Comparison of ENCODE assay signal across 19 cellular contexts in genomic region chr9:21758540-21758939, GRCh38. TPM values are rescaled to one million over a fixed set of nuclear protein-coding genes. Genes with fewer than 3 reads are reported as not detected.
DNase-seq lines count a peak whose midpoint lies in the region; ATAC-seq, FAIRE-seq and TF ChIP-seq lines count a peak whose summit lies in the region.
"Had no signal": no experiment of that assay in that cellular context is flagged by ENCODE, and none has a peak within 500 bp of the region (broad histone marks: within the 10 kb centered on the region; RNA-seq: fewer than 3 reads in every experiment).

No MANE protein-coding gene starts in this region.

- 89% methylated on average over 1 of the region's 1 CpG for WGBS in A549 (ENCODE audit: missing lambda C conversion rate)
- no CpG with 5 or more reads among the region's 1 CpG for WGBS in IMR-90 (ENCODE audit: extremely low coverage in 2 of 2, insufficient read length in 1 of 2), 2 experiments
- WGBS in trophoblast cell (ENCODE audit: extremely low coverage, insufficient coverage, insufficient read length), result no CpG with 5 or more reads among the region's 1 CpG
- WGBS in heart right ventricle, 2 donors, result 67 to 89% methylated on average over 1 of the region's 1 CpG

- no peak for TF ChIP-seq CTCF in A549 (IDR thresholded peaks at IDR 0.05)
- TF ChIP-seq CTCF in IMR-90 (conservative IDR thresholded peaks at IDR 0.05; ENCODE audit: low read depth, low read length), result no peak
- no peak for TF ChIP-seq CTCF in epithelial cell of esophagus (IDR thresholded peaks at IDR 0.05; ENCODE audit: insufficient read depth, low read depth, low read length, missing control alignments)
- TF ChIP-seq CTCF in fibroblast of pulmonary artery (IDR thresholded peaks at IDR 0.05; ENCODE audit: low read length, missing control alignments), result no peak
- TF ChIP-seq CTCF in heart right ventricle (IDR thresholded peaks at IDR 0.05), result no peak

- no peak overlapping the region for H4K12ac ChIP-seq in trophoblast cell (ENCODE audit: low read depth, low read length)

- no peak for TF ChIP-seq EP300 in A549 (IDR thresholded peaks at IDR 0.05)

- H3K23ac ChIP-seq in IMR-90 (ENCODE audit: low read depth, low read length), result no peak overlapping the region
- H3K23ac ChIP-seq in trophoblast cell (ENCODE audit: low read length), result no peak overlapping the region

- H2AK5ac ChIP-seq in IMR-90 (ENCODE audit: low read depth, low read length) (no peak overlapping the region), trophoblast cell (ENCODE audit: low read length) (no peak overlapping the region)

- H3K79me1 ChIP-seq in IMR-90 (ENCODE audit: low read depth in 1 of 2, low read length in 2 of 2), result no peaks in the 10 kb centered on the region
- H3K79me1 ChIP-seq in trophoblast cell (ENCODE audit: low read length), result no peaks in the 10 kb centered on the region

- no peak overlapping the region for H2BK5ac ChIP-seq in IMR-90 (ENCODE audit: low read depth, low read length, poor library complexity, severe bottlenecking)
- H2BK5ac ChIP-seq in trophoblast cell (ENCODE audit: low read depth, low read length, poor library complexity), result no peak overlapping the region

- no peaks in the 10 kb centered on the region for H3K79me2 ChIP-seq in trophoblast cell (ENCODE audit: control insufficient read depth, insufficient read depth, low read length, poor library complexity)

- no peak overlapping the region for H2BK15ac ChIP-seq in IMR-90 (ENCODE audit: low read depth, low read length)

- H3K4me3 ChIP-seq in A549 (no peak overlapping the region), IMR-90 (ENCODE audit: insufficient read depth, low read depth, low read length) (no peak overlapping the region), epithelial cell of esophagus (ENCODE audit: low read length) (no peak overlapping the region), fibroblast of pulmonary artery (replicated peaks; ENCODE audit: low read depth, low read length) (no peak overlapping the region), trophoblast cell (ENCODE audit: low read depth, low read length) (no peak overlapping the region), heart right ventricle (no peak overlapping the region)

- ATAC-seq in A549 (no peak), IMR-90 (ENCODE audit: low read depth) (no peak), heart right ventricle (no peak)
- ATAC-seq: HCT116, HepG2 had no signal

- no peak for TF ChIP-seq POLR2A in A549 (IDR thresholded peaks at IDR 0.05; ENCODE audit: low read length)
- no peak for TF ChIP-seq POLR2A in IMR-90 (IDR thresholded peaks at IDR 0.05; ENCODE audit: low read depth, low read length)

- POLR2A ChIA-PET in A549 (lab: Yijun Ruan, JAX) (no interaction called here), IMR-90 (lab: Charles Lee; ENCODE audit: unreplicated experiment) (no interaction called here)

- BruUV-seq in IMR-90 (replicated peaks; lab: Mats Ljungman, UMichigan), result no TSS peak

- H3K4me1 ChIP-seq in A549, result no peaks in the 10 kb centered on the region
- H3K4me1 ChIP-seq in IMR-90 (ENCODE audit: control insufficient read depth, insufficient read depth, low read length), result no peaks in the 10 kb centered on the region
- no peaks in the 10 kb centered on the region for H3K4me1 ChIP-seq in trophoblast cell (ENCODE audit: control insufficient read depth in 1 of 2, insufficient read depth in 2 of 2, low read length in 2 of 2)
- H3K4me1 ChIP-seq in heart right ventricle, result no peaks in the 10 kb centered on the region

- intact Hi-C loops in IMR-90 (cut with micrococcal nuclease) (no loop called here), heart right ventricle (cut with DNase I) (no loop called here)

- no peak overlapping the region for H3K14ac ChIP-seq in IMR-90 (replicated peaks; ENCODE audit: low read depth, low read length)
- no peak overlapping the region for H3K14ac ChIP-seq in trophoblast cell (ENCODE audit: low read length)

- H3K9me1 ChIP-seq in IMR-90 (ENCODE audit: insufficient read depth, low read length), result no peaks in the 10 kb centered on the region

- no peak overlapping the region for H2AK9ac ChIP-seq in IMR-90 (replicated peaks; ENCODE audit: low read depth, low read length, poor library complexity)

- H3K18ac ChIP-seq in IMR-90 (ENCODE audit: low read depth, low read length) (0 out of 2 replicates have a peak overlapping the region, but pooled peaks have one; percentile 28), trophoblast cell (ENCODE audit: low read length) (no peak overlapping the region)

- H2BK20ac ChIP-seq in IMR-90 (ENCODE audit: low read depth, low read length), result no peak overlapping the region

- no peak overlapping the region for H3K27ac ChIP-seq in A549
- no peak overlapping the region for H3K27ac ChIP-seq in IMR-90 (ENCODE audit: insufficient read depth, low read length)
- H3K27ac ChIP-seq in trophoblast cell (ENCODE audit: low read depth, low read length), result no peak overlapping the region
- H3K27ac ChIP-seq in heart right ventricle, result no peak overlapping the region

- H4K91ac ChIP-seq in IMR-90 (ENCODE audit: insufficient read depth, low read depth, low read length) (no peak overlapping the region), trophoblast cell (ENCODE audit: low read depth, low read length) (no peak overlapping the region)

- H3K9ac ChIP-seq in IMR-90 (ENCODE audit: low read depth, low read length) (no peak overlapping the region), trophoblast cell (ENCODE audit: low read length) (no peak overlapping the region)

- H4K20me1 ChIP-seq in IMR-90 (ENCODE audit: insufficient read depth, low read length), result no peaks in the 10 kb centered on the region

- H3K36me3 ChIP-seq in IMR-90 (ENCODE audit: control insufficient read depth, insufficient read depth, low read length) (no peaks in the 10 kb centered on the region), trophoblast cell (ENCODE audit: control insufficient read depth in 1 of 2, insufficient read depth in 2 of 2, low read length in 2 of 2) (no peaks in the 10 kb centered on the region), heart right ventricle (no peaks in the 10 kb centered on the region)

- no peak for TF ChIP-seq RAD21 in A549 (conservative IDR thresholded peaks at IDR 0.05 in 1 of 2, IDR thresholded peaks at IDR 0.05 in 1 of 2)
- TF ChIP-seq RAD21 in IMR-90 (IDR thresholded peaks at IDR 0.05; ENCODE audit: low read length), result no peak

- in situ Hi-C loops in IMR-90 (cut with MboI; ENCODE audit: low sequenced_read_pairs), result no loop called here

- FAIRE-seq in A549 (lab: Jason Lieb, UNC) (peak; percentile 7), urothelium cell line (lab: Jason Lieb, UNC) (no peak)
- FAIRE-seq: GM19239, HepG2, HTR-8/SVneo had no signal

- dilution Hi-C loops in IMR-90 (cut with HindIII; ENCODE audit: low sequenced_read_pairs, unreplicated experiment), result no loop called here

- H4K8ac ChIP-seq in IMR-90 (ENCODE audit: low read depth in 2 of 2, low read length in 2 of 2) (no peak overlapping the region), trophoblast cell (ENCODE audit: low read depth, low read length) (no peak overlapping the region)

- H2AFZ ChIP-seq in IMR-90 (replicated peaks; ENCODE audit: low read length, poor library complexity) (no peak overlapping the region), trophoblast cell (ENCODE audit: insufficient read depth, low read length, poor library complexity) (no peak overlapping the region)

- H3K4me2 ChIP-seq in A549 (no peak overlapping the region), IMR-90 (ENCODE audit: low read depth, low read length) (no peak overlapping the region), trophoblast cell (ENCODE audit: low read length) (no peak overlapping the region)

- H3K4ac ChIP-seq in IMR-90 (ENCODE audit: low read depth, low read length), result no peak overlapping the region
- H3K4ac ChIP-seq in trophoblast cell (ENCODE audit: low read depth, low read length), result no peak overlapping the region

- no peak overlapping the region for H2BK12ac ChIP-seq in trophoblast cell (ENCODE audit: low read length)

- no peak overlapping the region for H3K56ac ChIP-seq in IMR-90 (ENCODE audit: extremely low read depth, insufficient read depth, low read length)

- no peaks in the 10 kb centered on the region for H3K9me3 ChIP-seq in A549
- H3K9me3 ChIP-seq in IMR-90 (ENCODE audit: control insufficient read depth, insufficient read depth, low read length), result no peaks in the 10 kb centered on the region
- no peaks in the 10 kb centered on the region for H3K9me3 ChIP-seq in trophoblast cell (ENCODE audit: insufficient read depth, low read depth, low read length)
- H3K9me3 ChIP-seq in heart right ventricle, result no peaks in the 10 kb centered on the region

- CTCF ChIA-PET in A549 (lab: Yijun Ruan, JAX) (interaction anchor here (1.2 to 1.4 kb wide), 2 partner anchors 8 to 49 kb away, joined by 3 to 4 read pairs; no protein-coding TSS in a partner anchor), IMR-90 (lab: Yijun Ruan, JAX) (no interaction called here)

- peak overlapping the region; percentile 59; the same call in 1 of the 2 replicates for H4K5ac ChIP-seq in IMR-90 (ENCODE audit: low read depth, low read length)

- H3K27me3 ChIP-seq in IMR-90 (ENCODE audit: control insufficient read depth, insufficient read depth, low read length), result no peaks in the 10 kb centered on the region
- H3K27me3 ChIP-seq in trophoblast cell (ENCODE audit: insufficient read depth, low read length), result peaks cover 3% of the 10 kb centered on the region
- peaks cover 0 to 37% (median 9%) of the 10 kb centered on the region in 7 donors for H3K27me3 ChIP-seq in heart right ventricle

- H2BK120ac ChIP-seq in IMR-90 (ENCODE audit: low read depth, low read length) (no peak overlapping the region), trophoblast cell (ENCODE audit: insufficient read depth, low read length, poor library complexity) (no peak overlapping the region)

- no peak for DNase-seq in A549 (ENCODE audit: low read depth in 1 of 2, low spot score in 1 of 2)
- DNase-seq in IMR-90, result no peak
- peak; percentile 85 for DNase-seq in epithelial cell of esophagus (ENCODE audit: low read depth)
- DNase-seq in fibroblast of pulmonary artery (ENCODE audit: low read depth), result peak; percentile 27
- no peak for DNase-seq in trophoblast cell
- DNase-seq in heart right ventricle, result no peak
- no peak for DNase-seq in urothelium cell line (ENCODE audit: low spot score)
- DNase-seq in NCI-H1436 treated with DMSO at 0.1 percent for 48 hours (lab: John Stamatoyannopoulos, UW), result no peak
- DNase-seq: 8988T; C1 segment of cervical spinal cord; Calu3; CD4-positive, alpha-beta T cell; DMS 273 treated with DMSO at 0.1 percent for 48 hours had no signal

RNA-seq across cellular contexts. Expression of gene MTAP, which starts 43.9 kb away (rescaled TPM):
- polyA plus RNA-seq in A549 (2011; rRNA removed), result 2.4 and 4.1 TPM in 2 replicates
- 0.91 and 0.95 TPM in 2 replicates for polyA plus RNA-seq in A549 (2012; cell fraction: cytosol; rRNA removed)
- 2.8 TPM in 2 replicates for polyA plus RNA-seq in A549 (2012; cell fraction: nucleus; rRNA removed)
- 35.4 to 47.5 TPM (median 35.6 TPM) in 3 replicates for polyA plus RNA-seq in A549 (2017; fragmentation: RNase III; extraction: RNeasy Plus Mini Kit Qiagen cat#74134 plus additional on column Dnase treatment)
- polyA minus RNA-seq in A549 (2011; rRNA and poly(A)+ RNA removed), result 10.2 and 19.3 TPM in 2 replicates
- 33.6 and 50.9 TPM in 2 replicates for total RNA-seq in IMR-90 (2012; rRNA removed)
- 14.1 and 15.7 TPM in 2 replicates for polyA plus RNA-seq in IMR-90 (2012; rRNA removed)
- 3.9 and 6.2 TPM in 2 replicates for polyA plus RNA-seq in IMR-90 (2012; cell fraction: cytosol; rRNA removed)
- 3.0 and 23.7 TPM in 2 replicates for polyA plus RNA-seq in IMR-90 (2012; cell fraction: nucleus; rRNA removed; ENCODE audit: low replicate concordance)
- polyA plus RNA-seq in trophoblast cell (2013), result 37.1 and 37.8 TPM in 2 replicates
- total RNA-seq in heart right ventricle, result 10 to 100 TPM; 14.7 to 26.2 (median 21.4) TPM
- 1 to 10 TPM; 4.9 to 8.3 TPM for polyA plus RNA-seq in heart right ventricle
- total RNA-seq: Daoy, H4 had no signal

Comparison
In these comparisons a context has a peak if more than half of its experiments do, and no peak if none do; other contexts are left out.
1. DNase-seq: peak in epithelial cell of esophagus (single experiment) and fibroblast of pulmonary artery (single experiment); none in A549 (0 of 2), IMR-90 (single experiment), trophoblast cell (0 of 2), heart right ventricle (0 of 2), urothelium cell line (single experiment) and NCI-H1436 treated with DMSO at 0.1 percent for 48 hours (single experiment).